8 cellular contexts compared by ENCODE assay signal in genomic region chr1:212329104-212329503, GRCh38.
"Had no signal": no experiment of that assay in that cellular context is flagged by ENCODE, and none has a peak within 500 bp of the region (broad histone marks: within the 10 kb centered on the region; RNA-seq: fewer than 3 reads in every experiment).

No MANE protein-coding gene starts in this region.

- H3K27ac Mint-ChIP-seq: GM23338, HFFc6 had no signal

- H3K27ac ChIP-seq: HL-60 had no signal

- H2AFZ ChIP-seq: GM23338 had no signal

- H3K4me1 ChIP-seq: HAP-1 had no signal

- H3K9me3 ChIP-seq: HAP-1 had no signal

- DNase-seq: H7, HFFc6, KG1 had no signal

- ATAC-seq: GM23338, HCT116 had no signal

- H3K4me3 ChIP-seq: GM23338, HAP-1 had no signal

- H3K4me1 Mint-ChIP-seq: GM23338 had no signal

- H3K4me2 ChIP-seq: GM23338 had no signal

- H3K4me3 Mint-ChIP-seq: GM23338, HFFc6, IgD-negative memory B cell had no signal

- H3K9me3 Mint-ChIP-seq: GM23338, HFFc6, IgD-negative memory B cell had no signal

- H3K27me3 Mint-ChIP-seq: IgD-negative memory B cell had no signal
